ENCODE assay signal across 11 cellular contexts in the genomic region with DNA sequence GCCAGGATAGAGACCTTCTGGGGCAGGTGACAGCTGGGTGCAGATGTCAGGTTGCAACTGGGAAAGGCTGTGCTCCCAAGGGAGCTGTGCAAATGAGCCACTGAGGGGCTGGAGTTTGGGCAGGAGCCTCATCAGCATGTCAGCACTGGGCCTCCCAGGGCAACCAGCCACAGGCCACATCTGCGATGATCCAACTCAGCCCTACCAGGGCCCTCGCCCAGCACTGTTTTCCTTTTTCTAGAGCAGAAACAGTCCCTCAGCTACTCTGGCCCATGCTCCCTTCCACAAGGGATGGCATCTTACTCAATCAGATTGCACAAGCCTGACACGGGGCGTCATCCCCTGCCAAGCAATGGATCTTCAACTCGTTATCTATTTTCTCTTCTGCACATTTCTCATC. TPM values are rescaled to one million over a fixed set of nuclear protein-coding genes. Genes with fewer than 3 reads are reported as not detected.
DNase-seq lines count a peak whose midpoint lies in the region; ATAC-seq and TF ChIP-seq lines count a peak whose summit lies in the region.
"Had no signal": no experiment of that assay in that cellular context is flagged by ENCODE, and none has a peak within 500 bp of the region (broad histone marks: within the 10 kb centered on the region; RNA-seq: fewer than 3 reads in every experiment).

No MANE protein-coding gene starts in this region.

- no peak overlapping the region for H4K5ac ChIP-seq in IMR-90 (ENCODE audit: low read depth, low read length)

- H2BK120ac ChIP-seq in IMR-90 (ENCODE audit: low read depth, low read length): no peak overlapping the region

- H3K14ac ChIP-seq in IMR-90 (replicated peaks; ENCODE audit: low read depth, low read length): 0 out of 2 replicates have a peak overlapping the region, but pooled peaks have one; percentile 71

- H2AK5ac ChIP-seq in IMR-90 (ENCODE audit: low read depth, low read length): no peak overlapping the region

- H3K23ac ChIP-seq in IMR-90 (ENCODE audit: low read depth, low read length): no peak overlapping the region

- POLR2A ChIA-PET in IMR-90 (lab: Charles Lee; ENCODE audit: unreplicated experiment): no interaction called here

- peaks cover 2% of the 10 kb centered on the region for H3K9me3 Mint-ChIP-seq in stimulated activated memory B cell treated with anti-CD40 and anti-IgM and Interleukin-4, amounts not matched to agents 10 μg/mL and 1 μg/mL and 100 μg/mL, for 72 hours
- H3K9me3 Mint-ChIP-seq: neural progenitor cell had no signal

- H2BK15ac ChIP-seq in IMR-90 (ENCODE audit: low read depth, low read length): no peak overlapping the region

- H3K27me3 ChIP-seq in IMR-90 (ENCODE audit: control insufficient read depth, insufficient read depth, low read length) (no peaks in the 10 kb centered on the region), heart left ventricle (no peaks in the 10 kb centered on the region)
- no peaks in the 10 kb centered on the region for H3K27me3 ChIP-seq in effector memory CD4-positive, alpha-beta T cell (replicated peaks; ENCODE audit: control insufficient read depth, insufficient read depth, low read length, poor library complexity, severe bottlenecking)
- H3K27me3 ChIP-seq: neural progenitor cell had no signal

- H3K27ac Mint-ChIP-seq in stimulated activated memory B cell treated with anti-CD40 and anti-IgM and Interleukin-4, amounts not matched to agents 10 μg/mL and 1 μg/mL and 100 μg/mL, for 72 hours: peak overlapping the region; percentile 95
- H3K27ac Mint-ChIP-seq: neural progenitor cell had no signal

- peaks cover 71% of the 10 kb centered on the region for H3K4me1 Mint-ChIP-seq in stimulated activated memory B cell treated with anti-CD40 and anti-IgM and Interleukin-4, amounts not matched to agents 10 μg/mL and 1 μg/mL and 100 μg/mL, for 72 hours

- ATAC-seq in IMR-90 (ENCODE audit: low read depth) (peak; percentile 65), heart left ventricle (peak in 3 of 4 donors; percentile 41 to 73 (median 69))
- no peak for ATAC-seq in stimulated activated memory B cell treated with anti-CD40 and anti-IgM and Interleukin-4, amounts not matched to agents 10 μg/mL and 1 μg/mL and 100 μg/mL, for 72 hours
- ATAC-seq: SK-N-SH treated with all-trans-retinoic acid at 6 μM for 48 hours had no signal

- no peak overlapping the region for H3K9ac ChIP-seq in IMR-90 (ENCODE audit: low read depth, low read length)
- H3K9ac ChIP-seq: neural progenitor cell had no signal

- CTCF ChIA-PET in IMR-90 (lab: Yijun Ruan, JAX): interaction anchor here (1.4 to 1.8 kb wide), 2 partner anchors 13 to 234 kb away, joined by 4 read pairs; no protein-coding TSS in a partner anchor

- H2AK9ac ChIP-seq in IMR-90 (replicated peaks; ENCODE audit: low read depth, low read length, poor library complexity): no peak overlapping the region

- no peak for TF ChIP-seq RAD21 in IMR-90 (IDR thresholded peaks at IDR 0.05; ENCODE audit: low read length)

- H4K8ac ChIP-seq in IMR-90 (ENCODE audit: low read depth in 2 of 2, low read length in 2 of 2): no peak overlapping the region

- in situ Hi-C loops in IMR-90 (cut with MboI; ENCODE audit: low sequenced_read_pairs): no loop called here

- H3K9me1 ChIP-seq in IMR-90 (ENCODE audit: insufficient read depth, low read length): peaks cover 4% of the 10 kb centered on the region; the same call in 1 of the 2 replicates

- H3K4me1 ChIP-seq in IMR-90 (ENCODE audit: control insufficient read depth, insufficient read depth, low read length) (peaks cover 2% of the 10 kb centered on the region; the same call in 1 of the 2 replicates), heart left ventricle (peaks cover 0 to 18% (median 2%) of the 10 kb centered on the region in 12 donors)
- H3K4me1 ChIP-seq in effector memory CD4-positive, alpha-beta T cell (ENCODE audit: control insufficient read depth, insufficient read depth, low read length, poor library complexity, severe bottlenecking): peaks cover 25% of the 10 kb centered on the region

- H3K4me3 Mint-ChIP-seq in stimulated activated memory B cell treated with anti-CD40 and anti-IgM and Interleukin-4, amounts not matched to agents 10 μg/mL and 1 μg/mL and 100 μg/mL, for 72 hours: no peak overlapping the region
- H3K4me3 Mint-ChIP-seq: neural progenitor cell had no signal

- H3K56ac ChIP-seq in IMR-90 (ENCODE audit: extremely low read depth, insufficient read depth, low read length): no peak overlapping the region

- no peak overlapping the region for H2BK5ac ChIP-seq in IMR-90 (ENCODE audit: low read depth, low read length, poor library complexity, severe bottlenecking)

- dilution Hi-C loops in IMR-90 (cut with HindIII; ENCODE audit: low sequenced_read_pairs, unreplicated experiment): no loop called here

- peaks cover 21 to 30% of the 10 kb centered on the region in 2 experiments for H3K79me1 ChIP-seq in IMR-90 (ENCODE audit: low read depth in 1 of 2, low read length in 2 of 2)

- H3K4me2 ChIP-seq in IMR-90 (ENCODE audit: low read depth, low read length): no peak overlapping the region
- H3K4me2 ChIP-seq: neural progenitor cell had no signal

- H3K27me3 Mint-ChIP-seq in stimulated activated memory B cell treated with anti-CD40 and anti-IgM and Interleukin-4, amounts not matched to agents 10 μg/mL and 1 μg/mL and 100 μg/mL, for 72 hours: no peaks in the 10 kb centered on the region

- H2BK20ac ChIP-seq in IMR-90 (ENCODE audit: low read depth, low read length): no peak overlapping the region

- TF ChIP-seq POLR2A in IMR-90 (IDR thresholded peaks at IDR 0.05; ENCODE audit: low read depth, low read length) (no peak), heart left ventricle (IDR thresholded peaks at IDR 0.05) (no peak)

- H3K4ac ChIP-seq in IMR-90 (ENCODE audit: low read depth, low read length): no peak overlapping the region

- no peak overlapping the region for H2AFZ ChIP-seq in IMR-90 (replicated peaks; ENCODE audit: low read length, poor library complexity)
- H2AFZ ChIP-seq: neural progenitor cell had no signal

- H3K36me3 ChIP-seq in IMR-90 (ENCODE audit: control insufficient read depth, insufficient read depth, low read length) (peaks cover 50% of the 10 kb centered on the region), heart left ventricle (peaks cover 0 to 98% (median 81%) of the 10 kb centered on the region in 9 donors)
- peaks cover 75% of the 10 kb centered on the region for H3K36me3 ChIP-seq in effector memory CD4-positive, alpha-beta T cell (ENCODE audit: control insufficient read depth, insufficient read depth, low read length)
- H3K36me3 ChIP-seq: neural progenitor cell had no signal

- no peak overlapping the region for H3K27ac ChIP-seq in IMR-90 (ENCODE audit: insufficient read depth, low read length)
- H3K27ac ChIP-seq in heart left ventricle: peak overlapping the region in 1 of 12 donors; percentile 3
- H3K27ac ChIP-seq in effector memory CD4-positive, alpha-beta T cell (ENCODE audit: insufficient read depth, low read length, poor library complexity, severe bottlenecking): no peak overlapping the region
- H3K27ac ChIP-seq: neural progenitor cell had no signal

- peak; percentile 23 for DNase-seq in IMR-90
- DNase-seq in OCI-M1 (lab: John Stamatoyannopoulos, UW): peak; percentile 26
- peak in 2 of 5 donors; percentile 72 to 78 for DNase-seq in heart left ventricle
- DNase-seq in effector memory CD4-positive, alpha-beta T cell: no peak
- no peak for DNase-seq in DMS114 treated with DMSO at 0.1 percent for 48 hours (lab: John Stamatoyannopoulos, UW; ENCODE audit: unreplicated experiment)
- DNase-seq in kidney tubule cell (ENCODE audit: low spot score): no peak
- DNase-seq: DMS79 treated with DMSO at 0.1 percent for 48 hours, NCI-H446 treated with DMSO at 0.1 percent for 48 hours had no signal

- H3K9me3 ChIP-seq in IMR-90 (ENCODE audit: control insufficient read depth, insufficient read depth, low read length) (no peaks in the 10 kb centered on the region), heart left ventricle (no peaks in the 10 kb centered on the region)
- H3K9me3 ChIP-seq in effector memory CD4-positive, alpha-beta T cell (ENCODE audit: control insufficient read depth, low read length): no peaks in the 10 kb centered on the region

- H3K4me3 ChIP-seq in IMR-90 (ENCODE audit: insufficient read depth, low read depth, low read length) (no peak overlapping the region), heart left ventricle (no peak overlapping the region)
- no peak overlapping the region for H3K4me3 ChIP-seq in effector memory CD4-positive, alpha-beta T cell (ENCODE audit: insufficient read depth, low read depth, low read length, poor library complexity, severe bottlenecking)
- H3K4me3 ChIP-seq: neural progenitor cell had no signal

- no peak overlapping the region for H4K91ac ChIP-seq in IMR-90 (ENCODE audit: insufficient read depth, low read depth, low read length)

- peaks cover 77% of the 10 kb centered on the region for H3K36me3 Mint-ChIP-seq in stimulated activated memory B cell treated with anti-CD40 and anti-IgM and Interleukin-4, amounts not matched to agents 10 μg/mL and 1 μg/mL and 100 μg/mL, for 72 hours

- TF ChIP-seq CTCF in IMR-90 (conservative IDR thresholded peaks at IDR 0.05; ENCODE audit: low read depth, low read length) (no peak), heart left ventricle (IDR thresholded peaks at IDR 0.05) (no peak)

- H3K18ac ChIP-seq in IMR-90 (ENCODE audit: low read depth, low read length): no peak overlapping the region

- H4K20me1 ChIP-seq in IMR-90 (ENCODE audit: insufficient read depth, low read length): peaks cover 2% of the 10 kb centered on the region; the same call in 1 of the 2 replicates

- no TSS peak for BruUV-seq in IMR-90 (replicated peaks; lab: Mats Ljungman, UMichigan)

- 64% methylated on average over 5 of the region's 5 CpGs; no CpG with 5 or more reads in 1 of the 2 experiments for WGBS in IMR-90 (ENCODE audit: extremely low coverage in 2 of 2, insufficient read length in 1 of 2), 2 experiments
- WGBS in heart left ventricle, 4 donors: 67 to 76% (median 73%) methylated on average over 5 of the region's 5 CpGs

- intact Hi-C loops in IMR-90 (cut with micrococcal nuclease) (no loop called here), heart left ventricle (cut with DNase I) (no loop called here)

TF ChIP-seq in IMR-90, 13 proteins besides CTCF, POLR2A, EP300 and RAD21:
- TF ChIP-seq CEBPB (IDR thresholded peaks at IDR 0.05; ENCODE audit: low read depth, low read length) (peak; percentile 82), CHD1 (IDR thresholded peaks at IDR 0.05; ENCODE audit: low read depth, low read length) (no peak)

RNA-seq across cellular contexts. Expression of a gene that starts 24.8 kb away (rescaled TPM):
- total RNA-seq in IMR-90 (2012; rRNA removed) (0.18 and 0.28 TPM in 2 replicates), heart left ventricle (under 1 TPM in 3 of 9 donors, not detected in 6; 0.07 to 0.33 (median 0.12) TPM)
- polyA plus RNA-seq in IMR-90 (2012; rRNA removed) (0.32 and 0.39 TPM in 2 replicates), heart left ventricle (under 1 TPM in 1 of 2 donors, not detected in 1; 0.68 TPM)
- polyA plus RNA-seq in IMR-90 (2012; cell fraction: cytosol; rRNA removed): 0.10 and 0.25 TPM in 2 replicates
- 0.45 and 0.52 TPM in 2 replicates for polyA plus RNA-seq in IMR-90 (2012; cell fraction: nucleus; rRNA removed; ENCODE audit: low replicate concordance)

Comparison
In these comparisons a context has a peak if more than half of its experiments do, and no peak if none do; other contexts are left out.
1. DNase-seq: peak in IMR-90 (single experiment) and OCI-M1 (single experiment); none in effector memory CD4-positive, alpha-beta T cell (0 of 3), DMS114 treated with DMSO at 0.1 percent for 48 hours (single experiment) and kidney tubule cell (single experiment).